In genomic region chr17:12597895-12598294, GRCh38 we compare ENCODE assay signal across 3 cellular contexts.
TF ChIP-seq lines count a peak whose summit lies in the region.

No MANE protein-coding gene starts in this region.

TF ChIP-seq in A549, 52 proteins besides CTCF, POLR2A, EP300 and RAD21:
- peak; percentile 95 for TF ChIP-seq MAFK (IDR thresholded peaks at IDR 0.05; ENCODE audit: partially characterized antibody)
- no peak for TF ChIP-seq ZFP36 (IDR thresholded peaks at IDR 0.05; ENCODE audit: borderline replicate concordance, partially characterized antibody)
- TF ChIP-seq RNF2 (IDR thresholded peaks at IDR 0.05; ENCODE audit: borderline replicate concordance, low read depth): no peak
- TF ChIP-seq HEYL (CRISPR knock-in tag; IDR thresholded peaks at IDR 0.05): no peak
TF ChIP-seq in A549: peak in this region for 1.

TF ChIP-seq in IMR-90, 13 proteins besides CTCF, POLR2A, EP300 and RAD21:
- TF ChIP-seq MAZ (IDR thresholded peaks at IDR 0.05; ENCODE audit: borderline replicate concordance, low read depth, low read length) (no peak), MAFK (IDR thresholded peaks at IDR 0.05; ENCODE audit: low read depth, low read length) (peak; percentile 93)

TF ChIP-seq in H1, 55 proteins besides CTCF, POLR2A, EP300 and RAD21:
- TF ChIP-seq RFX5 (IDR thresholded peaks at IDR 0.05; ENCODE audit: borderline replicate concordance, low read depth, low read length): no peak
- TF ChIP-seq MAFK (IDR thresholded peaks at IDR 0.05; ENCODE audit: low read depth, low read length): peak; percentile 17; the same call in 1 of the 2 replicates
